28 cellular contexts compared by ENCODE assay signal in the genomic region with DNA sequence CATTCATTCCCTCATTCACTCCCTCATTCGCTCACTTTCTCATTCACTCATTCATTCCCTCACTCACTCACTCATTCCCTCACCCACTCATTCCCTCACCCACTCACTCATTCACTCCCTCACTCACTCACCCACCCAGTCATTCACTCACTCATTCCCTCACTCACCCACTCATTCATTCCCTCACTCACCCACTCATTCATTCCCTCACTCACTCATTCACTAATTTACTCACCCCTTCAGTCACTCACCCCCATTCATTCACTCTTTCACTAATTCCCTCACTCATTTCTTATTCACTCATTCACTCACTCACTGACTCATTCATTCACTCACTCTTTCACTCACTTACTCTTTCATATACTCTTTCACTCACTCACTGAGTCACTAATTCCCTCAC.
DNase-seq lines count a peak whose midpoint lies in the region; ATAC-seq, FAIRE-seq and TF ChIP-seq lines count a peak whose summit lies in the region.
"Had no signal": no experiment of that assay in that cellular context is flagged by ENCODE, and none has a peak within 500 bp of the region (broad histone marks: within the 10 kb centered on the region; RNA-seq: fewer than 3 reads in every experiment).

No MANE protein-coding gene starts in this region.

- no peaks in the 10 kb centered on the region for H3K9me3 Mint-ChIP-seq in activated naive CD4-positive, alpha-beta T cell treated with anti-CD3 and anti-CD28 coated beads, Interleukin-2, amount 50 U/mL, for 72 hours
- H3K9me3 Mint-ChIP-seq in activated naive CD4-positive, alpha-beta T cell treated with anti-CD3 and anti-CD28 coated beads, Interleukin-2, amount 10 ng/mL, durations not matched to agents 7 days and 5 days: peaks cover 3% of the 10 kb centered on the region
- H3K9me3 Mint-ChIP-seq: CD4-positive, alpha-beta T cell; CD8-positive, alpha-beta T cell had no signal

- no peak for TF ChIP-seq EP300 in K562 (IDR thresholded peaks at IDR 0.05; ENCODE audit: low read length)

- H2AFZ ChIP-seq in IMR-90 (replicated peaks; ENCODE audit: low read length, poor library complexity) (no peak overlapping the region), K562 (ENCODE audit: low read depth, low read length) (no peak overlapping the region)

- no peaks in the 10 kb centered on the region for H3K36me3 ChIP-seq in HEK293 (ENCODE audit: control insufficient read depth in 2 of 2, insufficient read depth in 1 of 2, low read length in 2 of 2)
- H3K36me3 ChIP-seq in IMR-90 (ENCODE audit: control insufficient read depth, insufficient read depth, low read length): no peaks in the 10 kb centered on the region
- no peaks in the 10 kb centered on the region for H3K36me3 ChIP-seq in K562 (ENCODE audit: control insufficient read depth, insufficient read depth, low read length)
- no peaks in the 10 kb centered on the region for H3K36me3 ChIP-seq in aorta (ENCODE audit: control insufficient read depth in 1 of 2, insufficient read depth in 2 of 2, low read length in 1 of 2)
- H3K36me3 ChIP-seq: BLaER1 treated with 17β-estradiol and CSF1 and Interleukin-3, amounts not matched to agents 10 nM and 100 nM had no signal

- no peaks in the 10 kb centered on the region for H3K79me2 ChIP-seq in K562 (ENCODE audit: control insufficient read depth, insufficient read depth, low read length)

- no peak overlapping the region for H3K56ac ChIP-seq in IMR-90 (ENCODE audit: extremely low read depth, insufficient read depth, low read length)

- H3K4me1 Mint-ChIP-seq in activated naive CD4-positive, alpha-beta T cell treated with anti-CD3 and anti-CD28 coated beads, Interleukin-2, amount 10 ng/mL, durations not matched to agents 7 days and 5 days: no peaks in the 10 kb centered on the region
- H3K4me1 Mint-ChIP-seq: B cell had no signal

- H2BK5ac ChIP-seq in IMR-90 (ENCODE audit: low read depth, low read length, poor library complexity, severe bottlenecking): no peak overlapping the region

- H3K9me1 ChIP-seq in IMR-90 (ENCODE audit: insufficient read depth, low read length) (no peaks in the 10 kb centered on the region), K562 (ENCODE audit: control insufficient read depth, insufficient read depth, low read length) (no peaks in the 10 kb centered on the region)

- H3K4me3 ChIP-seq in HEK293 (ENCODE audit: low read depth, low read length) (no peak overlapping the region), IMR-90 (ENCODE audit: insufficient read depth, low read depth, low read length) (no peak overlapping the region), K562 (no peak overlapping the region), aorta (ENCODE audit: low read length in 2 of 2) (no peak overlapping the region)
- H3K4me3 ChIP-seq: A549; BLaER1 treated with 17β-estradiol and CSF1 and Interleukin-3, amounts not matched to agents 10 nM and 100 nM; GM12878 had no signal

- peak; percentile 40 to 72 for ATAC-seq in activated naive CD4-positive, alpha-beta T cell treated with anti-CD3 and anti-CD28 coated beads, Interleukin-2, amount 50 U/mL, for 72 hours
- ATAC-seq in IMR-90 (ENCODE audit: low read depth): no peak
- ATAC-seq in K562: no peak
- ATAC-seq in HG02759 (IDR thresholded peaks at IDR 0.05; ENCODE audit: unreplicated experiment): no peak
- ATAC-seq in aorta (ENCODE audit: low FRiP score): no peak
- ATAC-seq: CD8-positive, alpha-beta T cell; GM12878 had no signal

- no TSS peak for BruUV-seq in IMR-90 (replicated peaks; lab: Mats Ljungman, UMichigan)
- BruUV-seq in K562 (replicated peaks; lab: Mats Ljungman, UMichigan): no TSS peak

- TF ChIP-seq POLR2A in IMR-90 (IDR thresholded peaks at IDR 0.05; ENCODE audit: low read depth, low read length) (no peak), K562 (conservative IDR thresholded peaks at IDR 0.05) (no peak)

- intact Hi-C loops in IMR-90 (cut with micrococcal nuclease): no loop called here
- intact Hi-C loops in K562 (cut with micrococcal nuclease): no loop called here
- intact Hi-C loops in aorta (cut with DNase I): no loop called here

- no peak overlapping the region for H3K14ac ChIP-seq in IMR-90 (replicated peaks; ENCODE audit: low read depth, low read length)

- H3K36me3 Mint-ChIP-seq in activated naive CD4-positive, alpha-beta T cell treated with anti-CD3 and anti-CD28 coated beads, Interleukin-2, amount 50 U/mL, for 72 hours: no peaks in the 10 kb centered on the region
- H3K36me3 Mint-ChIP-seq in activated naive CD4-positive, alpha-beta T cell treated with anti-CD3 and anti-CD28 coated beads, Interleukin-2, amount 10 ng/mL, durations not matched to agents 7 days and 5 days: no peaks in the 10 kb centered on the region
- H3K36me3 Mint-ChIP-seq: CD8-positive, alpha-beta T cell had no signal

- TF ChIP-seq CTCF in HEK293 (tag by site-specific recombination; IDR thresholded peaks at IDR 0.05) (no peak), IMR-90 (conservative IDR thresholded peaks at IDR 0.05; ENCODE audit: low read depth, low read length) (no peak), K562 (IDR thresholded peaks at IDR 0.05 in 2 of 3, conservative IDR thresholded peaks at IDR 0.05 in 1 of 3; ENCODE audit: insufficient read depth in 2 of 3, low read depth in 1 of 3, low read length in 3 of 3) (no peak)

- dilution Hi-C loops in IMR-90 (cut with HindIII; ENCODE audit: low sequenced_read_pairs, unreplicated experiment): no loop called here

- no peak overlapping the region for H3K4ac ChIP-seq in IMR-90 (ENCODE audit: low read depth, low read length)

- H3K23ac ChIP-seq in IMR-90 (ENCODE audit: low read depth, low read length): no peak overlapping the region

- no peak overlapping the region for H3K27ac Mint-ChIP-seq in activated naive CD4-positive, alpha-beta T cell treated with anti-CD3 and anti-CD28 coated beads, Interleukin-2, amount 50 U/mL, for 72 hours
- H3K27ac Mint-ChIP-seq in activated naive CD4-positive, alpha-beta T cell treated with anti-CD3 and anti-CD28 coated beads, Interleukin-2, amount 10 ng/mL, durations not matched to agents 7 days and 5 days: no peak overlapping the region
- H3K27ac Mint-ChIP-seq: B cell; CD4-positive, alpha-beta T cell; CD8-positive, alpha-beta T cell had no signal

- 0 out of 2 replicates have a peak overlapping the region, but pooled peaks have one; percentile 37 for H2AK5ac ChIP-seq in IMR-90 (ENCODE audit: low read depth, low read length)

- H2BK120ac ChIP-seq in IMR-90 (ENCODE audit: low read depth, low read length): no peak overlapping the region

- H3K27me3 ChIP-seq in IMR-90 (ENCODE audit: control insufficient read depth, insufficient read depth, low read length) (0 out of 2 replicates have a peak, but pooled peaks cover 2% of the 10 kb centered on the region), K562 (ENCODE audit: control insufficient read depth in 2 of 2, insufficient read depth in 2 of 2, low read length in 2 of 2) (peaks cover 19 to 39% of the 10 kb centered on the region in 2 experiments; a peak in 4 of 5 replicates), aorta (ENCODE audit: control insufficient read depth in 1 of 2, insufficient read depth in 2 of 2, low read length in 1 of 2) (no peaks in the 10 kb centered on the region)

- H4K8ac ChIP-seq in IMR-90 (ENCODE audit: low read depth in 2 of 2, low read length in 2 of 2): no peak overlapping the region

- no peak overlapping the region for H3K4me3 Mint-ChIP-seq in activated naive CD4-positive, alpha-beta T cell treated with anti-CD3 and anti-CD28 coated beads, Interleukin-2, amount 10 ng/mL, durations not matched to agents 7 days and 5 days
- H3K4me3 Mint-ChIP-seq: B cell; CD4-positive, alpha-beta T cell; CD8-positive, alpha-beta T cell had no signal

- in situ Hi-C loops in IMR-90 (cut with MboI; ENCODE audit: low sequenced_read_pairs): no loop called here
- in situ Hi-C loops in K562 (cut with MboI): no loop called here

- H3K27me3 Mint-ChIP-seq in activated naive CD4-positive, alpha-beta T cell treated with anti-CD3 and anti-CD28 coated beads, Interleukin-2, amount 10 ng/mL, durations not matched to agents 7 days and 5 days: peaks cover 14% of the 10 kb centered on the region

- no peak overlapping the region for H2BK15ac ChIP-seq in IMR-90 (ENCODE audit: low read depth, low read length)

- H3K18ac ChIP-seq in IMR-90 (ENCODE audit: low read depth, low read length): no peak overlapping the region

- H3K27ac ChIP-seq in HEK293 (ENCODE audit: extremely low read depth, low read depth, low read length) (no peak overlapping the region), IMR-90 (ENCODE audit: insufficient read depth, low read length) (no peak overlapping the region), K562 (ENCODE audit: extremely low read depth, low read depth, low read length) (no peak overlapping the region), aorta (ENCODE audit: low read depth in 1 of 2, low read length in 2 of 2) (no peak overlapping the region)
- H3K27ac ChIP-seq: 22Rv1; A549; BLaER1 treated with 17β-estradiol and CSF1 and Interleukin-3, amounts not matched to agents 10 nM and 100 nM; C4-2B had no signal

- H2BK20ac ChIP-seq in IMR-90 (ENCODE audit: low read depth, low read length): no peak overlapping the region

- H3K79me1 ChIP-seq in IMR-90 (ENCODE audit: low read depth in 1 of 2, low read length in 2 of 2): no peaks in the 10 kb centered on the region

- POLR2A ChIA-PET in HEK293 (lab: Yijun Ruan, JAX): no interaction called here
- POLR2A ChIA-PET in IMR-90 (lab: Charles Lee; ENCODE audit: unreplicated experiment): no interaction called here
- POLR2A ChIA-PET in K562 (lab: Yijun Ruan, JAX): no interaction called here

- no peak for TF ChIP-seq RAD21 in IMR-90 (IDR thresholded peaks at IDR 0.05; ENCODE audit: low read length)
- TF ChIP-seq RAD21 in K562 (CRISPR knock-in tag; conservative IDR thresholded peaks at IDR 0.05 in 1 of 2, IDR thresholded peaks at IDR 0.05 in 1 of 2): no peak

- no peaks in the 10 kb centered on the region for H4K20me1 ChIP-seq in IMR-90 (ENCODE audit: insufficient read depth, low read length)
- H4K20me1 ChIP-seq in K562 (replicated peaks; ENCODE audit: control insufficient read depth, insufficient read depth, low read length): no peaks in the 10 kb centered on the region; the same call in none of the 2 replicates

- 89 to 100% methylated on average over 1 of the region's 1 CpG for WGBS in IMR-90 (ENCODE audit: extremely low coverage in 2 of 2, insufficient read length in 1 of 2), 2 experiments
- 0% methylated on average over 1 of the region's 1 CpG for WGBS in K562 (ENCODE audit: insufficient coverage, low coverage, missing lambda C conversion rate)
- 97 to 98% methylated on average over 1 of the region's 1 CpG for whole genome bisulfite sequencing in aorta, 2 donors

- CTCF ChIA-PET in activated naive CD4-positive, alpha-beta T cell treated with anti-CD3 and anti-CD28 coated beads, Interleukin-2, amount 10 ng/mL, durations not matched to agents 7 days and 5 days (lab: Charles Lee): no interaction called here
- CTCF ChIA-PET in HEK293 (lab: Yijun Ruan, JAX): no interaction called here
- CTCF ChIA-PET in IMR-90 (lab: Yijun Ruan, JAX): no interaction called here
- CTCF ChIA-PET in K562 (lab: Yijun Ruan, JAX; ENCODE audit: low intra/inter-chr PET ratio): no interaction called here

- H3K4me2 ChIP-seq in IMR-90 (ENCODE audit: low read depth, low read length) (no peak overlapping the region), K562 (ENCODE audit: insufficient read depth, low read length) (no peak overlapping the region)
- H3K4me2 ChIP-seq: A549; BLaER1 treated with 17β-estradiol and CSF1 and Interleukin-3, amounts not matched to agents 10 nM and 100 nM had no signal

- no peak overlapping the region for H2AK9ac ChIP-seq in IMR-90 (replicated peaks; ENCODE audit: low read depth, low read length, poor library complexity)

- H3K9ac ChIP-seq in IMR-90 (ENCODE audit: low read depth, low read length): no peak overlapping the region
- no peak overlapping the region for H3K9ac ChIP-seq in K562 (ENCODE audit: insufficient read depth in 1 of 2, low read depth in 2 of 2, low read length in 2 of 2)
- H3K9ac ChIP-seq: BLaER1 treated with 17β-estradiol and CSF1 and Interleukin-3, amounts not matched to agents 10 nM and 100 nM had no signal

- H3K9me3 ChIP-seq in HEK293 (ENCODE audit: control insufficient read depth, insufficient read depth, low read depth, low read length) (no peaks in the 10 kb centered on the region), IMR-90 (ENCODE audit: control insufficient read depth, insufficient read depth, low read length) (no peaks in the 10 kb centered on the region), K562 (replicated peaks; ENCODE audit: control insufficient read depth, insufficient read depth, low read depth, low read length) (no peaks in the 10 kb centered on the region), aorta (ENCODE audit: control insufficient read depth, low read length) (no peaks in the 10 kb centered on the region)
- H3K9me3 ChIP-seq: A549; BLaER1 treated with 17β-estradiol and CSF1 and Interleukin-3, amounts not matched to agents 10 nM and 100 nM; Caco-2 had no signal

- no peak overlapping the region for H4K5ac ChIP-seq in IMR-90 (ENCODE audit: low read depth, low read length)

- no peaks in the 10 kb centered on the region for H3K4me1 ChIP-seq in HEK293 (ENCODE audit: control insufficient read depth, insufficient read depth, low read length)
- H3K4me1 ChIP-seq in IMR-90 (ENCODE audit: control insufficient read depth, insufficient read depth, low read length): 0 out of 2 replicates have a peak, but pooled peaks cover 1% of the 10 kb centered on the region
- peaks cover 0 to 5% of the 10 kb centered on the region in 2 experiments; a peak in 1 of 5 replicates for H3K4me1 ChIP-seq in K562 (replicated peaks in 1 of 2; ENCODE audit: control insufficient read depth in 2 of 2, insufficient read depth in 2 of 2, low read length in 2 of 2)
- H3K4me1 ChIP-seq in aorta (ENCODE audit: control insufficient read depth in 1 of 2, insufficient read depth in 2 of 2, low read length in 2 of 2): no peaks in the 10 kb centered on the region
- H3K4me1 ChIP-seq: Caco-2 had no signal

- DNase-seq in activated naive CD4-positive, alpha-beta T cell treated with anti-CD3 and anti-CD28 coated beads, Interleukin-2, amount 50 U/mL, for 72 hours (ENCODE audit: low spot score in 2 of 2): no peak
- no peak for DNase-seq in activated naive CD4-positive, alpha-beta T cell treated with anti-CD3 and anti-CD28 coated beads, Interleukin-2, amount 10 ng/mL, durations not matched to agents 7 days and 5 days
- DNase-seq in IMR-90: no peak
- no peak for DNase-seq in K562 (ENCODE audit: extremely low read depth in 1 of 4, low spot score in 3 of 4)
- no peak for DNase-seq in glomerular visceral epithelial cell (ENCODE audit: extremely low spot score)
- no peak for DNase-seq in aorta
- DNase-seq: AML-193; Caco-2; Calu3; CD4-positive, alpha-beta T cell; CD8-positive, alpha-beta T cell; DMS153; DMS53; DMS79; DND-41; EL; GDM1 had no signal

- no peak overlapping the region for H4K91ac ChIP-seq in IMR-90 (ENCODE audit: insufficient read depth, low read depth, low read length)

- no peak for FAIRE-seq in K562 (lab: Jason Lieb, UNC)
- FAIRE-seq: A549, D721Med, GM12878, GM12892, GM18507 had no signal

Comparison
In these comparisons a context has a peak if more than half of its experiments do, and no peak if none do; other contexts are left out.
1. ATAC-seq: peak in activated naive CD4-positive, alpha-beta T cell treated with anti-CD3 and anti-CD28 coated beads, Interleukin-2, amount 50 U/mL, for 72 hours (2 of 2); none in IMR-90 (single experiment), K562 (single experiment), HG02759 (single experiment) and aorta (single experiment).